Comparison of ENCODE assay signal across 7 cellular contexts in the genomic region with DNA sequence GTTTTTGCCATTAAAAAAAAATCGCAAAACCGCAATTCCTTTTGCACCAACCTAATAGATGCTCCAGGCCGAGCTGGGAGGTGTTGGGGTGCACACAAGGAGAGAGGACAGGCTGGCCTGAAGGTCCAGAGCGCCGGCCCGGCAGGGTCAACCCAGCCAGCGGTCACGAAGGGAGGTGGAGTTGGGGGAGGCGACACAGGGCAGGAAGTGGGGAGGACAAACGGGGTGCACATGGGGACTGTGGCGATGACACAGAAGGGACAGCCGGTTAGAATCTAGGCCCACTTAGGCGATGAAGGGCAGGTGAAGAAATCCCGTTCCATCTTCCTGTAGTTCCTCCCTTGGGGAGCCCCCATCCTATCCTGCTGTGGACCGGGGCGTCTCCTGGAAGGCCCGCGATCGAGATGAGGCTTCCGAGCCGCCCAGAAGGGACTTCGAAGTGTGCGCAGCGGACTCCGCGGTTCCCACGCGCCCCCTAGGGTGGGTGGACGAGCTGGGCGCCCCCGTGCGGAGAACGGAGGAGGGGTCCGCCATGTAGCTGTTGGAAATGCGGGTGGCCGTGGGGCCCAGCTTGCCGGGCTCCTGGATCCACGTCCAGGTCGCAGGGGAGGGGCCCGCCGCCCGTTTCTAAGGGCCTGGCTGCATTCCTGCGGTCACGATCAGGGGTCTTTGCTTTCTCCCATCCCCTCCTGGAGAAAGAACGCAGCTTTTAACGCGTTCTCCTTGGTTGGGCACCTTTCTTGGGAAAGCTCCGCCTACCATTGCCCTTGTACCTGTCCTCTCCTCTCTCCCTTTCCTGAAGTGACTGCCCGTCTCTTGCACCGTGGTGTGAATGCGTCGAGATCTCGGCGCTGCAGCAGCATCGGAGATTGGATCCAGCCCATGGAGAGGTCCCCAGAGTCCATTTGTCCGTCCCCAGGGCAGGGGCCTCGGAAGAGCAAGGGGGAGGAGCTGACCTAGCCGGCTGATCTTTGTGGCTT. TPM values are rescaled to one million over a fixed set of nuclear protein-coding genes. Genes with fewer than 3 reads are reported as not detected.
DNase-seq lines count a peak whose midpoint lies in the region; ATAC-seq and TF ChIP-seq lines count a peak whose summit lies in the region.

No MANE protein-coding gene starts in this region.

- peak overlapping the region; percentile 43 for H3K4me2 ChIP-seq in OCI-LY1 (ENCODE audit: low read length)

- TF ChIP-seq CTCF in OCI-LY1 (IDR thresholded peaks at IDR 0.05; ENCODE audit: low read length) = peak; percentile 56
- TF ChIP-seq CTCF in astrocyte of the spinal cord (IDR thresholded peaks at IDR 0.05; ENCODE audit: low read depth, low read length) = peak; percentile 53
- no peak for TF ChIP-seq CTCF in stomach (IDR thresholded peaks at IDR 0.05)
- no peak for TF ChIP-seq CTCF in omental fat pad (IDR thresholded peaks at IDR 0.05)

- H3K79me2 ChIP-seq in OCI-LY1 (ENCODE audit: insufficient read depth, low read length) = no peaks in the 10 kb centered on the region

- H3K4me1 ChIP-seq in OCI-LY1 (ENCODE audit: insufficient read depth, low read length, severe bottlenecking) = peaks cover 6% of the 10 kb centered on the region
- peaks cover 4 to 18% (median 8%) of the 10 kb centered on the region in 4 donors for H3K4me1 ChIP-seq in stomach

- no peak overlapping the region for H2AFZ ChIP-seq in OCI-LY1 (ENCODE audit: low read length)

- H3K9ac ChIP-seq in OCI-LY1 (ENCODE audit: low read length) = no peak overlapping the region

- intact Hi-C loops in stomach (cut with DNase I; ENCODE audit: low total_unique reads) = no loop called here

- H4K20me1 ChIP-seq in OCI-LY1 (ENCODE audit: insufficient read depth, low read length) = no peaks in the 10 kb centered on the region

- H3K36me3 ChIP-seq in OCI-LY1 (ENCODE audit: insufficient read depth, low read length) = no peaks in the 10 kb centered on the region
- no peaks in the 10 kb centered on the region for H3K36me3 ChIP-seq in stomach

- H3K27ac ChIP-seq in OCI-LY1 (ENCODE audit: low read depth, low read length, poor library complexity, severe bottlenecking) (no peak overlapping the region), stomach (no peak overlapping the region)

- H3K27me3 ChIP-seq in OCI-LY1 (ENCODE audit: insufficient read depth, low read length) (no peaks in the 10 kb centered on the region), stomach (peaks cover 0 to 33% (median 14%) of the 10 kb centered on the region in 3 donors)

- DNase-seq in astrocyte of the spinal cord (ENCODE audit: low read depth, low spot score) = peak; percentile 2
- DNase-seq in left lobe of liver (ENCODE audit: low spot score) = no peak
- DNase-seq in stomach = no peak
- no peak for DNase-seq in central memory CD4-positive, alpha-beta T cell
- DNase-seq in omental fat pad (ENCODE audit: low spot score) = no peak

- H3K9me3 ChIP-seq in OCI-LY1 (ENCODE audit: low read length) (no peaks in the 10 kb centered on the region), stomach (no peaks in the 10 kb centered on the region)

- TF ChIP-seq POLR2A in stomach (IDR thresholded peaks at IDR 0.05) = no peak

- ATAC-seq in left lobe of liver (peak; percentile 22), GM21360 (IDR thresholded peaks at IDR 0.05; ENCODE audit: unreplicated experiment) (no peak), omental fat pad (ENCODE audit: low FRiP score) (no peak)

- H3K4me3 ChIP-seq in OCI-LY1 (ENCODE audit: low read depth, low read length, poor library complexity, severe bottlenecking) = peak overlapping the region; percentile 43
- H3K4me3 ChIP-seq in astrocyte of the spinal cord (ENCODE audit: low read depth, low read length) = peak overlapping the region; percentile 13
- peak overlapping the region; percentile 19 to 33 (median 30) for H3K4me3 ChIP-seq in stomach

- no peak for TF ChIP-seq EP300 in stomach (IDR thresholded peaks at IDR 0.05)

- no peaks in the 10 kb centered on the region for H3F3A ChIP-seq in OCI-LY1 (ENCODE audit: insufficient read depth, low read length)

- 20 to 28% (median 23%) methylated on average over 37 to 58 of the region's 58 CpGs for WGBS in stomach, 5 donors

- no peaks in the 10 kb centered on the region for H3K9me2 ChIP-seq in OCI-LY1 (ENCODE audit: low read depth, low read length)

- in situ Hi-C loops in astrocyte of the spinal cord (cut with HindIII; ENCODE audit: low sequenced_read_pairs) = no loop called here

RNA-seq across cellular contexts. Expression of a gene that starts 17.0 kb away (rescaled TPM):
- total RNA-seq in left lobe of liver (6.4 TPM), stomach (10 to 100 TPM in 1 of 5 donors, 1 to 10 TPM in 2, under 1 TPM in 1, not detected in 1; 0.58 to 20.4 (median 3.5) TPM), omental fat pad (10 to 100 TPM in 3 of 4 donors, 1 to 10 TPM in 1; 9.2 to 28.7 (median 23.0) TPM)
- 10 to 100 TPM; 22.5 to 27.1 (median 22.8) TPM for polyA plus RNA-seq in stomach

Comparison
In these comparisons a context has a peak if more than half of its experiments do, and no peak if none do; other contexts are left out.
1. CTCF ChIP-seq: peak in OCI-LY1 (single experiment) and astrocyte of the spinal cord (single experiment); none in stomach (0 of 7) and omental fat pad (0 of 3).
2. Peak in every context shown above with its lines, with median percentiles within 50 percentile points of each other: H3K4me3 ChIP-seq.